1 cellular context compared by ENCODE assay signal in the genomic region with DNA sequence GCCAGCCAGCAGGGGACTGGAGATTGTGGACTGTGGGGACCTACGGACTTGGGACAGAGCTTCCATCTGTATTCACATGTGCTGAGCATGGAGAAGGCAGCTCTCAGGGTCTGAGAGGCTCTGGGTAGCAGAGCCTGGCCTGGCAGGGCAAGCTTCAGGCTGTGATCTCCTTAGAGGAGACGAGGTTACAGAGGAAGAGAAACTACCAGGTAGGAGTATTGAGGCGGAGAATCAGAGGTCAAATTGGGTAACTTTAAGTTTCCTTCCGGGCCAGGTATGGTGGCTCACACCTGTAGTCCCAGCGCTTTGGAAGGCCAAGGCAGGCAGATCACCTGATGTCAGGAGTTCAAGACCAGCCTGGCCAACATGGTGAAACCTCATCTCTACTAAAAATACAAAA.
TF ChIP-seq lines count a peak whose summit lies in the region.

No MANE protein-coding gene starts in this region.

TF ChIP-seq in HepG2, 621 proteins besides CTCF, POLR2A, EP300 and RAD21:
- TF ChIP-seq KDM5B (CRISPR knock-in tag; IDR thresholded peaks at IDR 0.05; ENCODE audit: borderline replicate concordance) = no peak
